In the genomic region with DNA sequence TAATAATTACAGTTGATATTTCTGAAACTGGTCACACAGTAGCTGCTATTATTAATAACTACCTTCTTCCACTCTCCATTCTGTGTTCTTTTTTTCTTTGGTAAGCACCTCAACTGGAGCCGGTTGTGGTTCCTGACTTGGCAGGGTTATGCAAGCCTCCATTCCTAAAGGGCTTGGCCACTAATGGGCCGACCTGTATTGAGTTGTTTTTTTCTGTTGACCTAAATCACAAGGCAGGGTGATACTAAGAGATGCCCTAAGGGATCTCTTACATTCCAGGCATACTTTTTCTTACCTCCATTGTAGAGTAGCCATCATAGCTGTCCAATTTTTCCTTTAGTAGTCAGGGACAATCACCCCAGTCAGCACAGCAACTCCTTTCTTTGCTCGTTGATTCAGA, we compare ENCODE assay signal across 16 cellular contexts.
"Had no signal": no experiment of that assay in that cellular context is flagged by ENCODE, and none has a peak within 500 bp of the region (broad histone marks: within the 10 kb centered on the region; RNA-seq: fewer than 3 reads in every experiment).

No MANE protein-coding gene starts in this region.

- H3K27ac ChIP-seq: cardiac muscle cell, epithelial cell of prostate, spleen, thoracic aorta had no signal

- H3K36me3 ChIP-seq: cardiac muscle cell, spleen, thoracic aorta had no signal

- H3K9me3 ChIP-seq: thoracic aorta had no signal

- H3K4me3 ChIP-seq: cardiac muscle cell, spleen, thoracic aorta had no signal

- H3K4me1 ChIP-seq: spleen had no signal

- H3K27me3 ChIP-seq: cardiac muscle cell, spleen had no signal

- DNase-seq: activated CD4-positive, alpha-beta T cell treated with anti-CD3 and anti-CD28 coated beads for 1 hour; activated CD4-positive, alpha-beta T cell treated with anti-CD3 and anti-CD28 coated beads, Interleukin-2, amount 50 U/mL, for 48 hours; activated gamma-delta T cell; dermis blood vessel endothelial cell; effector memory CD4-positive, alpha-beta T cell; foreskin fibroblast; hypothalamus; nephron progenitor cell; nucleus accumbens; retina; spleen; stimulated activated CD4-positive, alpha-beta T cell treated with anti-CD3 and anti-CD28 coated beads, Interleukin-4, amount 100 ng/mL, for 4 hours; stimulated activated naive B cell treated with anti-CD40 and anti-IgM and Interleukin-4, amounts not matched to agents 10 μg/mL and 1 μg/mL and 100 μg/mL, for 72 hours had no signal

- ATAC-seq: stimulated activated naive B cell treated with anti-CD40 and anti-IgM and Interleukin-4, amounts not matched to agents 10 μg/mL and 1 μg/mL and 100 μg/mL, for 72 hours had no signal
